Comparison of ENCODE assay signal across 8 cellular contexts in the genomic region with DNA sequence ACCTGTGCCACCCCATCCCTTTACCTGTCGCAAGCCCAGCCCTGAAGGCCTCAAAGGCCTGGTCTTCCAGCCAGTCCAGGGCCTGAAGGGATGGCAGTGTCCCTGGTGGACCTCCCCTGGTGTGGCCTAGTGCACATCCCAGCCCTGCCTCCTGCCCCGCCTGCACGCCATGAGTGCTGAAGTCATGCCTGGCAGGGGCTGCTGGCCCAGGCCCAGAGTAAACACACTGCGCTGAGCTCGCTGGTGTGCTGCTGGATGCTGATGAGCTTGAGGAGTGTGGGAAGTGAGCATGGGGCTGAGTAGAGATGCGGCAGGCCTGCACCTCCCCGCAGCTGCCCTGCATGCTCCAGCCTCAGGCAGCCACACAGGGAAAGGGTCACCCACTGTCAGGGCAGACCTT. TPM values are rescaled to one million over a fixed set of nuclear protein-coding genes. Genes with fewer than 3 reads are reported as not detected.
DNase-seq lines count a peak whose midpoint lies in the region; ATAC-seq and TF ChIP-seq lines count a peak whose summit lies in the region.

No MANE protein-coding gene starts in this region.

- TF ChIP-seq POLR2A in sigmoid colon (IDR thresholded peaks at IDR 0.05), result no peak

- intact Hi-C loops in Right ventricle myocardium superior (cut with DNase I), result no loop called here
- intact Hi-C loops in sigmoid colon (cut with DNase I), result no loop called here

- DNase-seq in GM04504 (ENCODE audit: low read depth) (peak; percentile 85), SHP77 treated with DMSO at 0.1 percent for 48 hours (lab: John Stamatoyannopoulos, UW) (peak; percentile 90), Right ventricle myocardium superior (peak; percentile 95), sigmoid colon (peak; percentile 97), HAP-1 (ENCODE audit: low spot score in 2 of 2) (no peak)
- no peak for DNase-seq in activated naive CD4-positive, alpha-beta T cell (lab: John Stamatoyannopoulos, UW)

- no peak for TF ChIP-seq CTCF in sigmoid colon (IDR thresholded peaks at IDR 0.05)

- H3K27me3 ChIP-seq in sigmoid colon, result no peaks in the 10 kb centered on the region
- no peaks in the 10 kb centered on the region for H3K27me3 ChIP-seq in HAP-1 (ENCODE audit: low read depth)

- H3K36me3 ChIP-seq in sigmoid colon (peaks cover 13 to 42% (median 14%) of the 10 kb centered on the region in 4 donors), HAP-1 (replicated peaks) (no peaks in the 10 kb centered on the region)

- TF ChIP-seq EP300 in sigmoid colon (IDR thresholded peaks at IDR 0.05), result peak in 2 of 4 donors; percentile 45 to 72

- 15 to 52% methylated on average over 7 of the region's 7 CpGs for WGBS in sigmoid colon, 2 donors

- in situ Hi-C loops in HAP-1 (cut with MboI; ENCODE audit: low sequenced_read_pairs), result no loop called here

- H3K9me3 ChIP-seq in sigmoid colon (no peaks in the 10 kb centered on the region), HAP-1 (no peaks in the 10 kb centered on the region)

- H3K4me1 ChIP-seq in sigmoid colon (peaks cover 0 to 36% (median 31%) of the 10 kb centered on the region in 4 donors), HAP-1 (no peaks in the 10 kb centered on the region)

- H3K4me3 ChIP-seq in sigmoid colon (no peak overlapping the region), HAP-1 (no peak overlapping the region)

- peak overlapping the region; percentile 27 to 85 (median 74) for H3K27ac ChIP-seq in sigmoid colon

- ATAC-seq in Right ventricle myocardium superior (ENCODE audit: poor library complexity) (peak; percentile 98), GM21423 (IDR thresholded peaks at IDR 0.05; ENCODE audit: unreplicated experiment) (no peak), GM21529 (IDR thresholded peaks at IDR 0.05; ENCODE audit: unreplicated experiment) (no peak)

RNA-seq across cellular contexts. Expression of a gene that starts 43.2 kb away (rescaled TPM):
- 40.9 TPM for total RNA-seq in Right ventricle myocardium superior
- total RNA-seq in sigmoid colon, result 100 to 1,000 TPM; 119 to 162 (median 127) TPM
- 10 to 100 TPM; 22.7 to 43.8 (median 36.0) TPM for polyA plus RNA-seq in sigmoid colon

RNA-seq across cellular contexts. Expression of a gene that starts 50.1 kb away (rescaled TPM):
- total RNA-seq in Right ventricle myocardium superior, result not detected
- total RNA-seq in sigmoid colon, result 1 to 10 TPM in 1 of 4 donors, not detected in 3; 1.1 TPM
- polyA plus RNA-seq in sigmoid colon, result not detected

RNA-seq across cellular contexts. Expression of a gene that starts 56.0 kb away (rescaled TPM):
- total RNA-seq in Right ventricle myocardium superior (not detected), sigmoid colon (under 1 TPM in 2 of 4 donors, not detected in 2; under 0.01 TPM)
- 100 to 1,000 TPM in 1 of 3 donors, 1 to 10 TPM in 2; 1.2 to 677 (median 7.2) TPM for polyA plus RNA-seq in sigmoid colon

Comparison
In these comparisons a context has a peak if more than half of its experiments do, and no peak if none do; other contexts are left out.
1. DNase-seq: peak in GM04504 (single experiment), SHP77 treated with DMSO at 0.1 percent for 48 hours (single experiment), Right ventricle myocardium superior (single experiment) and sigmoid colon (single experiment); none in activated naive CD4-positive, alpha-beta T cell (0 of 4) and HAP-1 (0 of 2).